Comparison of ENCODE assay signal across 1 cellular context in the genomic region with DNA sequence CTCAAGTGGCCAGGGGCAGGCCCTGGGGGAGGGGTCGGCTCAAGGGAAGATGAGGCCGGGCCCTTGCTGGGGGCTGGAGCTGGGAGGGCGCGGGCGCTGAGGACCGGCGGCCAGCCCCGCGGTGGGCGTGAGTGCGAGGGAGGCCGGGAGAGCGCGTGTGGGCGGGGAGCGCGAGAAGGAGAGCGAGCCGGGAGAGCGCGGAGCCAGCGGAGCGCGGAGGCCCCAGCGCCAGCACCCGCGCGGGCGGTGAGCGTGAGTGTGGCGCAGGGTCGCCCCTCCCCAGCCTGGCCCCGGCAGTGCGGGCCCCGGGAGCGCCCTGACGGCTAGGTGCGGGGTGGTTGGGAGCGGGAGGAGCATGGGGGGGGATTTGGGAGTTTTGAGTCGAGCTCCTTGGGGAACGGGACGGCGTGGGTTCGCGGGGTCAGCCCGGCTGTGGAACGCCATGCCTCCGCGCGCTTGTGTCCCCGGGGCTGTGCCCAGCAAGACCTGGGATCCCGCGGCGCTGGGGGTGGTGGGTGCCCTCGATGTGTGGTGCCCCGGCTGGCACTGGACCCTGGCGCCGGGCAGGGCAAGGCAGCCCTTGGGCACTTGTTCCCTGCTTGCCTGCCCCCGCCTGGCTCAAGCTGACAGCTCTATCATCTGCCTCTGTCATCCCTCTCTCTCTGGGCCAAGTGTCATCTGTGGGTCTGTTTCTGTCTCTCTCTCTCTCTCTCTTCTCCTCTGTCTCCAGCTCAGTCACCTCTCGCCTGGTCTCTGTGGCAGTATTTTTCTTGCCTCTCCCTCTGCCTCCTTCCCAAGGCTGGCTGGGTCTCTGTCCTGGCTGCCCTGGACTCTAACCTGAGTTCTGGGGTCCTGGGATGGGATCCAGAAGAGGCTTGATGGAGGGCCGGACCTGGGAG.
TF ChIP-seq lines count a peak whose summit lies in the region.

A gene (plus strand): TSS at position 190 of the 899 bp plus-strand sequence. CDS start 1,803 bp downstream, outside the sequence.

TF ChIP-seq in K562, 482 proteins besides CTCF, POLR2A, EP300 and RAD21:
- TF ChIP-seq ZNF282 (CRISPR knock-in tag; IDR thresholded peaks at IDR 0.05), result no peak
- peak; percentile 24 for TF ChIP-seq HNRNPK (IDR thresholded peaks at IDR 0.05; ENCODE audit: low read depth, low read length, poor library complexity, severe bottlenecking)
